Comparison of ENCODE assay signal across 1 cellular context in genomic region chr2:8629402-8629801, GRCh38.
TF ChIP-seq lines count a peak whose summit lies in the region.

No MANE protein-coding gene starts in this region.

TF ChIP-seq in HepG2, 621 proteins besides CTCF, POLR2A, EP300 and RAD21 (continued from another document and continues in another):
- TF ChIP-seq ATF5 (CRISPR knock-in tag; IDR thresholded peaks at IDR 0.05; ENCODE audit: low read depth) (no peak), ZNF276 (CRISPR knock-in tag; IDR thresholded peaks at IDR 0.05; ENCODE audit: low read depth) (no peak), MED1 (CRISPR knock-in tag; IDR thresholded peaks at IDR 0.05) (0 out of 2 replicates have a peak, but pooled peaks have one; percentile 21), CHCHD3 (CRISPR knock-in tag; IDR thresholded peaks at IDR 0.05) (no peak), ZNF430 (CRISPR knock-in tag; IDR thresholded peaks at IDR 0.05) (no peak), HOMEZ (CRISPR knock-in tag; IDR thresholded peaks at IDR 0.05; ENCODE audit: low read depth) (no peak), SETDB1 (CRISPR knock-in tag; IDR thresholded peaks at IDR 0.05; ENCODE audit: borderline replicate concordance) (no peak), KDM6A (CRISPR knock-in tag; IDR thresholded peaks at IDR 0.05; ENCODE audit: low read depth) (no peak), ZNF777 (CRISPR knock-in tag; IDR thresholded peaks at IDR 0.05) (no peak), ZNF564 (CRISPR knock-in tag; IDR thresholded peaks at IDR 0.05) (0 out of 2 replicates have a peak, but pooled peaks have one; percentile 17), ZBTB40 (IDR thresholded peaks at IDR 0.05) (no peak), ZBTB40 (CRISPR knock-in tag; IDR thresholded peaks at IDR 0.05) (no peak), GLI4 (CRISPR knock-in tag; IDR thresholded peaks at IDR 0.05; ENCODE audit: borderline replicate concordance) (no peak), THAP8 (CRISPR knock-in tag; IDR thresholded peaks at IDR 0.05; ENCODE audit: borderline replicate concordance) (no peak), ZNF775 (CRISPR knock-in tag; IDR thresholded peaks at IDR 0.05; ENCODE audit: borderline replicate concordance) (no peak), BORCS8-MEF2B (CRISPR knock-in tag; IDR thresholded peaks at IDR 0.05) (no peak), FUBP1 (CRISPR knock-in tag; IDR thresholded peaks at IDR 0.05; ENCODE audit: borderline replicate concordance) (no peak), ARID2 (CRISPR knock-in tag; IDR thresholded peaks at IDR 0.05; ENCODE audit: borderline replicate concordance) (no peak), ARID4A (CRISPR knock-in tag; IDR thresholded peaks at IDR 0.05; ENCODE audit: borderline replicate concordance) (no peak), ZSCAN31 (CRISPR knock-in tag; IDR thresholded peaks at IDR 0.05; ENCODE audit: low read depth) (no peak), POGK (CRISPR knock-in tag; conservative IDR thresholded peaks at IDR 0.05) (0 out of 2 replicates have a peak, but pooled peaks have one; percentile 42), NR0B2 (CRISPR knock-in tag; IDR thresholded peaks at IDR 0.05) (no peak), GATAD2A (CRISPR knock-in tag; IDR thresholded peaks at IDR 0.05) (peak; percentile 34; the same call in 1 of the 2 replicates)
